ENCODE assay signal across 1 cellular context in genomic region chr12:118377891-118378470, GRCh38.
TF ChIP-seq lines count a peak whose summit lies in the region.

No MANE protein-coding gene starts in this region.

TF ChIP-seq in endothelial cell of umbilical vein, 7 proteins besides CTCF, POLR2A, EP300 and RAD21:
- TF ChIP-seq GATA2 (IDR thresholded peaks at IDR 0.05; ENCODE audit: insufficient read depth, insufficient read length, low read depth, low read length) (no peak), FOS (IDR thresholded peaks at IDR 0.05; ENCODE audit: borderline replicate concordance, insufficient read depth, low read length) (no peak), EZH2 (IDR thresholded peaks at IDR 0.05; ENCODE audit: borderline replicate concordance, low read depth, low read length, severe bottlenecking) (no peak), POLR2AphosphoS5 (IDR thresholded peaks at IDR 0.05; ENCODE audit: insufficient read depth, low read depth, low read length) (no peak), MYC (IDR thresholded peaks at IDR 0.05; ENCODE audit: low read depth, low read length) (no peak), MAX (IDR thresholded peaks at IDR 0.05; ENCODE audit: insufficient read depth, insufficient read length) (no peak), JUN (IDR thresholded peaks at IDR 0.05; ENCODE audit: borderline replicate concordance, insufficient read depth, insufficient read length, low read depth) (no peak)
